ENCODE assay signal across 9 cellular contexts in the genomic region with DNA sequence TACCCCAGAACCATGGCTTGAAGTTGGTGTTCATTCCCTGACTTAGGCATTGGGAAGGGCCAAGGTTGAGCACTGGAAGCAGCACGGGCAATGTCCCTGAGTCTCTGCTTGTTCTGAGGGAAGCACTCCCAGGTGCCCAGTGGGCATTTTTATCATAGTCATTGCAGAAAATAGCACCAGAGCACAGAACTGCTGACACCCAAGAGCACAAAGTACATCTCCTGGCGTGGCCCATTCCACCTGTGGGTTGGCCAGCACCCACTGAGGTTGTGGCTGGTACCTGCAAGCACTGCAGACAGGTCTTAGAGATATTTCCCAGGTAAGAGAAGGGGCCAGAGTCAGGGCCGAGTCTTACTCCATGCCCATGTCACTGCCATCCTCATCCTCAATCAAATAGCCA. TPM values are rescaled to one million over a fixed set of nuclear protein-coding genes. Genes with fewer than 3 reads are reported as not detected.
"Had no signal": no experiment of that assay in that cellular context is flagged by ENCODE, and none has a peak within 500 bp of the region (broad histone marks: within the 10 kb centered on the region; RNA-seq: fewer than 3 reads in every experiment).

No MANE protein-coding gene starts in this region.

- DNase-seq: H9, HCEC 1CT, KBM-7 had no signal

- H3K4me3 ChIP-seq: GM23338 had no signal

- FAIRE-seq: H1, H54, HepG2 had no signal

- H3K27ac ChIP-seq: HL-60 had no signal

- ATAC-seq: GM23338, HepG2 had no signal

RNA-seq across cellular contexts. Expression of a gene that starts 28.5 kb away (rescaled TPM):
- total RNA-seq: GM23338, H1, H9 had no signal
- polyA plus RNA-seq: GM23338, H1, IgD-negative memory B cell had no signal
